ENCODE assay signal across 29 cellular contexts in the genomic region with DNA sequence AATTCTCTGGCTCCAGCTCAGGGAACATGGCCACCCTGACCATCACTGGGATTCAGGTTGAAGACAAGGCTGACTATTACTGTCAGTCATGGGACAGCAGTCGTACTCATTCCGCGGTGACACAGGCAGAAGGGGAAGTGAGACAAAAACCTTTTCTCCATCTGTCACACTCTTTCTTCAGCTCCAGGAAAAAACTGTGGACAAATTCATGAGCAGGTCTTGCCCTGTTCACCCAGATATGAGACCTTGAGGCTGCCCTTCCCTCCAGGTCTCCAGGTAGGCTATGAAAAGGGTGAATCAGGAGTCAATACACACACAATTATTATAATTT. TPM values are rescaled to one million over a fixed set of nuclear protein-coding genes. Genes with fewer than 3 reads are reported as not detected.
DNase-seq lines count a peak whose midpoint lies in the region; ATAC-seq, FAIRE-seq and TF ChIP-seq lines count a peak whose summit lies in the region.
"Had no signal": no experiment of that assay in that cellular context is flagged by ENCODE, and none has a peak within 500 bp of the region (broad histone marks: within the 10 kb centered on the region; RNA-seq: fewer than 3 reads in every experiment).

No MANE protein-coding gene starts in this region.

- no peak for TF ChIP-seq CTCF in nephron progenitor cell (IDR thresholded peaks at IDR 0.05)

- peaks cover 4% of the 10 kb centered on the region for H3K36me3 Mint-ChIP-seq in IgD-negative memory B cell
- peaks cover 0 to 2% of the 10 kb centered on the region in 2 donors for H3K36me3 Mint-ChIP-seq in stimulated activated naive B cell treated with anti-CD40 and anti-IgM and Interleukin-4, amounts not matched to agents 10 μg/mL and 1 μg/mL and 100 μg/mL, for 72 hours
- no peaks in the 10 kb centered on the region for H3K36me3 Mint-ChIP-seq in nephron progenitor cell (ENCODE audit: low read depth)
- H3K36me3 Mint-ChIP-seq: activated naive CD4-positive, alpha-beta T cell treated with anti-CD3 and anti-CD28 coated beads, Interleukin-2, amount 10 ng/mL, durations not matched to agents 7 days and 5 days; stimulated activated effector memory CD8-positive, alpha-beta T cell treated with anti-CD3 and anti-CD28 coated beads, Interleukin-12 subunit alpha, Interleukin-12 subunit beta, amount 100 ng/mL, for 72 hours had no signal

- ATAC-seq in stimulated activated naive B cell treated with anti-CD40 and anti-IgM and Interleukin-4, amounts not matched to agents 10 μg/mL and 1 μg/mL and 100 μg/mL, for 72 hours (replicated peaks), result peak; percentile 87 to 95
- ATAC-seq: activated T-cell treated with anti-CD3 and anti-CD28 coated beads, Interleukin-2, amount 50 U/mL, for 72 hours; gastroesophageal sphincter; mucosa of descending colon; right cardiac atrium; stimulated activated effector memory CD8-positive, alpha-beta T cell treated with anti-CD3 and anti-CD28 coated beads, Interleukin-12 subunit alpha, Interleukin-12 subunit beta, amount 100 ng/mL, for 72 hours; T-helper 17 cell had no signal

- peak overlapping the region in 3 of 4 donors; percentile 3 to 90 (median 30) for H3K4me3 Mint-ChIP-seq in IgD-negative memory B cell
- H3K4me3 Mint-ChIP-seq in stimulated activated naive B cell treated with anti-CD40 and anti-IgM and Interleukin-4, amounts not matched to agents 10 μg/mL and 1 μg/mL and 100 μg/mL, for 72 hours, result no peak overlapping the region
- H3K4me3 Mint-ChIP-seq in nephron progenitor cell, result no peak overlapping the region
- H3K4me3 Mint-ChIP-seq: activated CD4-positive, alpha-beta T cell treated with anti-CD3 and anti-CD28 coated beads, Interleukin-2, amount 10 ng/mL, durations not matched to agents 24 days and 14 days; activated naive CD4-positive, alpha-beta T cell treated with anti-CD3 and anti-CD28 coated beads, Interleukin-2, amount 10 ng/mL, durations not matched to agents 7 days and 5 days; activated T-cell treated with anti-CD3 and anti-CD28 coated beads, Interleukin-2, amount 50 U/mL, for 72 hours; CD4-positive, alpha-beta T cell; dendritic cell treated with granulocyte-macrophage colony-stimulating factor and Interleukin-4, amounts not matched to agents 40 ng/mL and 50 ng/mL, for 4 days; HFFc6; stimulated activated effector memory CD8-positive, alpha-beta T cell treated with anti-CD3 and anti-CD28 coated beads, Interleukin-12 subunit alpha, Interleukin-12 subunit beta, amount 100 ng/mL, for 72 hours; T-helper 17 cell had no signal

- H3K27ac Mint-ChIP-seq in IgD-negative memory B cell (peak overlapping the region in 2 of 3 donors; percentile 58 to 84), nephron progenitor cell (no peak overlapping the region)
- H3K27ac Mint-ChIP-seq in stimulated activated naive B cell treated with anti-CD40 and anti-IgM and Interleukin-4, amounts not matched to agents 10 μg/mL and 1 μg/mL and 100 μg/mL, for 72 hours, result peak overlapping the region; percentile 31
- H3K27ac Mint-ChIP-seq: activated CD4-positive, alpha-beta T cell treated with anti-CD3 and anti-CD28 coated beads, Interleukin-2, amount 10 ng/mL, durations not matched to agents 24 days and 14 days; activated naive CD4-positive, alpha-beta T cell treated with anti-CD3 and anti-CD28 coated beads, Interleukin-2, amount 10 ng/mL, durations not matched to agents 7 days and 5 days; activated T-cell treated with anti-CD3 and anti-CD28 coated beads, Interleukin-2, amount 50 U/mL, for 72 hours; CD4-positive, alpha-beta T cell; dendritic cell treated with granulocyte-macrophage colony-stimulating factor and Interleukin-4, amounts not matched to agents 40 ng/mL and 50 ng/mL, for 4 days; HFFc6; stimulated activated effector memory CD8-positive, alpha-beta T cell treated with anti-CD3 and anti-CD28 coated beads, Interleukin-12 subunit alpha, Interleukin-12 subunit beta, amount 100 ng/mL, for 72 hours; T-helper 17 cell had no signal

- DNase-seq in GM12892 (ENCODE audit: insufficient read length) (no peak), RPMI8226 (peak; percentile 22), NCI-H510A (lab: John Stamatoyannopoulos, UW) (no peak), nephron progenitor cell (no peak), NCI-H2107 (lab: John Stamatoyannopoulos, UW) (no peak)
- DNase-seq in stimulated activated naive B cell treated with anti-CD40 and anti-IgM and Interleukin-4, amounts not matched to agents 10 μg/mL and 1 μg/mL and 100 μg/mL, for 72 hours, result peak; percentile 29
- DNase-seq: activated CD4-positive, alpha-beta T cell treated with anti-CD3 and anti-CD28 coated beads, Interleukin-2, amount 10 ng/mL, durations not matched to agents 24 days and 14 days; activated naive CD4-positive, alpha-beta T cell treated with anti-CD3 and anti-CD28 coated beads, Interleukin-2, amount 10 ng/mL, durations not matched to agents 7 days and 5 days; activated T-cell treated with anti-CD3 and anti-CD28 coated beads, Interleukin-2, amount 50 U/mL, for 72 hours; amygdala; CD4-positive, alpha-beta T cell; DMS 273 treated with DMSO at 0.1 percent for 48 hours; HFFc6; islet precursor cell; MG63; mucosa of descending colon; NCI-H1694 treated with DMSO at 0.1 percent for 48 hours; NCI-H526; right cardiac atrium; spleen; stimulated activated CD4-positive, alpha-beta T cell treated with anti-CD3 and anti-CD28 coated beads, Interleukin-2, amount 100 ng/mL, for 48 hours; T-helper 17 cell had no signal

- H3K9me3 Mint-ChIP-seq in IgD-negative memory B cell, result peaks cover 0 to 5% (median 4%) of the 10 kb centered on the region in 3 donors
- peaks cover 0 to 10% of the 10 kb centered on the region in 2 donors for H3K9me3 Mint-ChIP-seq in stimulated activated naive B cell treated with anti-CD40 and anti-IgM and Interleukin-4, amounts not matched to agents 10 μg/mL and 1 μg/mL and 100 μg/mL, for 72 hours
- H3K9me3 Mint-ChIP-seq in nephron progenitor cell, result no peaks in the 10 kb centered on the region
- H3K9me3 Mint-ChIP-seq: activated CD4-positive, alpha-beta T cell treated with anti-CD3 and anti-CD28 coated beads, Interleukin-2, amount 10 ng/mL, durations not matched to agents 24 days and 14 days; activated naive CD4-positive, alpha-beta T cell treated with anti-CD3 and anti-CD28 coated beads, Interleukin-2, amount 10 ng/mL, durations not matched to agents 7 days and 5 days; activated T-cell treated with anti-CD3 and anti-CD28 coated beads, Interleukin-2, amount 50 U/mL, for 72 hours; CD4-positive, alpha-beta T cell; dendritic cell treated with granulocyte-macrophage colony-stimulating factor and Interleukin-4, amounts not matched to agents 40 ng/mL and 50 ng/mL, for 4 days; HFFc6 had no signal

- H3K27me3 Mint-ChIP-seq in IgD-negative memory B cell (no peaks in the 10 kb centered on the region), nephron progenitor cell (ENCODE audit: low read depth, poor library complexity) (peaks cover 37% of the 10 kb centered on the region)
- peaks cover 0 to 5% of the 10 kb centered on the region in 2 donors for H3K27me3 Mint-ChIP-seq in stimulated activated naive B cell treated with anti-CD40 and anti-IgM and Interleukin-4, amounts not matched to agents 10 μg/mL and 1 μg/mL and 100 μg/mL, for 72 hours

- no peak for TF ChIP-seq POLR2A in GM12892 (IDR thresholded peaks at IDR 0.05; ENCODE audit: low read depth, low read length)

- FAIRE-seq in GM12892 (lab: Jason Lieb, UNC), result peak; percentile 85
- FAIRE-seq: bronchial epithelial cell, G401.6 had no signal

- peaks cover 11 to 30% (median 25%) of the 10 kb centered on the region in 3 donors for H3K4me1 Mint-ChIP-seq in IgD-negative memory B cell
- H3K4me1 Mint-ChIP-seq in stimulated activated naive B cell treated with anti-CD40 and anti-IgM and Interleukin-4, amounts not matched to agents 10 μg/mL and 1 μg/mL and 100 μg/mL, for 72 hours, result peaks cover 20 to 27% of the 10 kb centered on the region in 2 donors
- peaks cover 14% of the 10 kb centered on the region for H3K4me1 Mint-ChIP-seq in nephron progenitor cell
- H3K4me1 Mint-ChIP-seq: activated CD4-positive, alpha-beta T cell treated with anti-CD3 and anti-CD28 coated beads, Interleukin-2, amount 10 ng/mL, durations not matched to agents 24 days and 14 days; activated naive CD4-positive, alpha-beta T cell treated with anti-CD3 and anti-CD28 coated beads, Interleukin-2, amount 10 ng/mL, durations not matched to agents 7 days and 5 days; stimulated activated effector memory CD8-positive, alpha-beta T cell treated with anti-CD3 and anti-CD28 coated beads, Interleukin-12 subunit alpha, Interleukin-12 subunit beta, amount 100 ng/mL, for 72 hours; T-helper 17 cell had no signal

RNA-seq across cellular contexts. Expression of a gene that starts 39.4 kb away (rescaled TPM):
- not detected for polyA plus RNA-seq in GM12892 (2012; ENCODE audit: missing spikeins)
- polyA plus RNA-seq in IgD-negative memory B cell, result not detected
- polyA plus RNA-seq: neural cell, right cardiac atrium, spleen had no signal

RNA-seq across cellular contexts. Expression of a gene that starts 46.0 kb away (rescaled TPM):
- polyA plus RNA-seq in GM12892 (2012; ENCODE audit: missing spikeins), result 2.1 TPM
- not detected for polyA plus RNA-seq in IgD-negative memory B cell
- polyA plus RNA-seq: neural cell had no signal

Comparison
In these comparisons a context has a peak if more than half of its experiments do, and no peak if none do; other contexts are left out.
1. DNase-seq: peak in RPMI8226 (single experiment) and stimulated activated naive B cell treated with anti-CD40 and anti-IgM and Interleukin-4, amounts not matched to agents 10 μg/mL and 1 μg/mL and 100 μg/mL, for 72 hours (single experiment); none in GM12892 (single experiment), NCI-H510A (single experiment), nephron progenitor cell (single experiment) and NCI-H2107 (single experiment).
2. H3K4me3 Mint-ChIP-seq: peak in IgD-negative memory B cell (3 of 4); none in stimulated activated naive B cell treated with anti-CD40 and anti-IgM and Interleukin-4, amounts not matched to agents 10 μg/mL and 1 μg/mL and 100 μg/mL, for 72 hours (0 of 2) and nephron progenitor cell (single experiment).